ENCODE assay signal across 8 cellular contexts in the genomic region with DNA sequence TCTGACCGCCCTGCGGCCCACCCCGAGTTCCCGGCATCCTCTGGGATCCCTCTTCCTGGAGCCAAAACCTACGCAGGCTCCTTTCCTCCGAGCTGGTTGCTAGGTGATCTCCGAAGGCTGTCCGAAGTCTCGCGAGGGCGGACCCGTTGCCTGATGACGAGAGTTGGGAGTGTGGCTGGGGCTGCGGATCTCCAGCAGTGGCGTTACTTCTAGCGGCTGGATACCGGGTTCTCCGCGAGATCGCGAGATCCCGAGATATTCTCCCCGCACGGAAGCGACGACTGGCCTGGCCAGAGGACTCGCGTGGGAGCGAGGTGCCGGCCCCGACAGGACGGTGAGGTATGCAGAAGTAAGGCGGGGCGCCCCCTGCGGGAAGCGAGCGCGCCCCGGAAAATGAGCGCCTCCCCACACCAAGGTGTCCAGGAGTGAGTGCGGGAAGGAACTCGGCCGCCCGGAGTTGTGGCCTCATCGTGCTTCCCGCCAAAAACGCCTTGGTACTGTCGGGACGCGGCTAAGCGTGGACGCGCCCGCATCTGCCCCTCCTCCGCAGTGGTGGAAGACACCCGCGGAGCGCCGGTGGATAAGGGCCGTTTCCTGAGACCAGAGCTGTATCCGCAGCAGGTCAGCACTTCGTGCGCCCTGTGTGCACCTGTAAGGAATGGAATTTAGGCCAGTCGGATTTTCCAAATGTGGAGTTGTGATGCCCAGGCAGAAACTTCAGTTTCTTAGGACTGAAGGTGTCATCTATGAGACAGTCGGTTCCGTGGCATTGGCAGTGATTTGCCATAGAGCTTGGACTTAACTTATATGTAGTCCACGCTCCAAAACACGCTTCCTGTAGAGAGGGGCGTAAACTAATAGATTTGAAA. TPM values are rescaled to one million over a fixed set of nuclear protein-coding genes. Genes with fewer than 3 reads are reported as not detected.
DNase-seq lines count a peak whose midpoint lies in the region; ATAC-seq and TF ChIP-seq lines count a peak whose summit lies in the region.

A gene (plus strand): TSS at position 146 of the 869 bp plus-strand sequence. CDS start 1,426 bp downstream, outside the sequence.

- H3K4me3 Mint-ChIP-seq in CD14-positive monocyte = peak within 1 kb of the TSS; percentile 97 to 98

- H3K9me3 Mint-ChIP-seq in CD14-positive monocyte = peaks cover 0 to 3% (median 0%) of the 10 kb centered on the region in 7 donors

- H3K4me1 ChIP-seq in right lobe of liver = peaks cover 0 to 9% (median 3%) of the 10 kb centered on the region in 4 donors

- peak; percentile 86 for DNase-seq in CD14-positive monocyte (ENCODE audit: low spot score)
- DNase-seq in NCI-H69 (lab: John Stamatoyannopoulos, UW) = peak; percentile 99
- DNase-seq in activated CD4-positive, alpha-beta T cell treated with anti-CD3 and anti-CD28 coated beads, Interleukin-2, amount 50 U/mL, for 4 hours = peak; percentile 87 to 89
- peak; percentile 82 to 97 (median 93) for DNase-seq in dorsolateral prefrontal cortex
- DNase-seq in right lobe of liver = peak; percentile 93 to 96 (median 95)
- peak; percentile 84 to 85 for DNase-seq in stimulated activated CD4-positive, alpha-beta T cell treated with anti-CD3 and anti-CD28 coated beads, Interleukin-4, amount 100 ng/mL, for 4 hours

- peaks cover 0 to 10% of the 10 kb centered on the region in 2 donors for H3K36me3 Mint-ChIP-seq in CD14-positive monocyte

- TF ChIP-seq CTCF in CD14-positive monocyte (IDR thresholded peaks at IDR 0.05) = peak; percentile 77
- TF ChIP-seq CTCF in dorsolateral prefrontal cortex (IDR thresholded peaks at IDR 0.05 in 54 of 56, conservative IDR thresholded peaks at IDR 0.05 in 2 of 56; ENCODE audit: low read depth in 1 of 56, partially characterized antibody in 56 of 56) = peak; percentile 42 to 91 (median 71)
- TF ChIP-seq CTCF in right lobe of liver (IDR thresholded peaks at IDR 0.05) = peak; percentile 59 to 76 (median 68)

- peak; percentile 93 for ATAC-seq in GM19351 (IDR thresholded peaks at IDR 0.05; ENCODE audit: unreplicated experiment)
- peak; percentile 86 for ATAC-seq in HG03521 (IDR thresholded peaks at IDR 0.05; ENCODE audit: unreplicated experiment)
- ATAC-seq in right lobe of liver = peak; percentile 95 to 98 (median 96)

- H3K36me3 ChIP-seq in right lobe of liver = no peaks in the 10 kb centered on the region

- H3K27me3 Mint-ChIP-seq in CD14-positive monocyte (ENCODE audit: low read depth in 3 of 3) = peaks cover 0 to 2% (median 0%) of the 10 kb centered on the region in 3 donors

- no peaks in the 10 kb centered on the region for H3K27me3 ChIP-seq in dorsolateral prefrontal cortex
- no peaks in the 10 kb centered on the region for H3K27me3 ChIP-seq in right lobe of liver

- WGBS in right lobe of liver (ENCODE audit: insufficient coverage, low coverage, low lambda C conversion rate, missing lambda C conversion rate) = 0% methylated on average over 29 of the region's 69 CpGs

- no peaks in the 10 kb centered on the region for H3K9me3 ChIP-seq in right lobe of liver

- intact Hi-C loops in CD14-positive monocyte (cut with micrococcal nuclease) (loop anchor here (5.0 kb wide), 2 partner anchors 181 to 186 kb away; a partner anchor contains a TSS), dorsolateral prefrontal cortex (cut with DNase I) (loop anchor here (1.0 to 2.0 kb wide), 3 partner anchors 162 to 184 kb away; a partner anchor contains a TSS), right lobe of liver (cut with DNase I) (no loop called here)

- H3K4me1 Mint-ChIP-seq in CD14-positive monocyte = peaks cover 15% of the 10 kb centered on the region

- H3K4me3 ChIP-seq in dorsolateral prefrontal cortex = peak within 1 kb of the TSS; percentile 65 to 99 (median 82)
- peak within 1 kb of the TSS; percentile 61 to 79 (median 68) for H3K4me3 ChIP-seq in right lobe of liver

- peak; percentile 70 for TF ChIP-seq POLR2A in right lobe of liver (IDR thresholded peaks at IDR 0.05)

- H3K27ac ChIP-seq in dorsolateral prefrontal cortex = peak within 1 kb of the TSS; percentile 44 to 97 (median 92)
- peak within 1 kb of the TSS; percentile 89 to 92 (median 92) for H3K27ac ChIP-seq in right lobe of liver

- peak within 1 kb of the TSS; percentile 64 to 94 (median 89) for H3K27ac Mint-ChIP-seq in CD14-positive monocyte

RNA-seq across cellular contexts. Expression of the gene that starts here (rescaled TPM):
- polyA plus RNA-seq in CD14-positive monocyte = under 1 TPM; 0.12 to 0.20 TPM
- total RNA-seq in dorsolateral prefrontal cortex (10 to 100 TPM in 2 of 120 experiments, 1 to 10 TPM in 118; 2.2 to 11.8 (median 5.8) TPM), right lobe of liver (1 to 10 TPM; 1.2 to 3.5 (median 2.2) TPM)

Comparison
In these comparisons a context has a peak if more than half of its experiments do, and no peak if none do; other contexts are left out.
1. Peak in every context shown above with its lines: DNase-seq, ATAC-seq, H3K4me3 ChIP-seq and H3K27ac ChIP-seq.
2. Peak in DNase-seq in CD14-positive monocyte; RNA of the gene not detected or under 1 TPM.
3. intact Hi-C loops: an anchor here in CD14-positive monocyte (5.0 kb wide) and dorsolateral prefrontal cortex (1.0 to 2.0 kb wide); none called in right lobe of liver.